ENCODE assay signal across 8 cellular contexts in the genomic region with DNA sequence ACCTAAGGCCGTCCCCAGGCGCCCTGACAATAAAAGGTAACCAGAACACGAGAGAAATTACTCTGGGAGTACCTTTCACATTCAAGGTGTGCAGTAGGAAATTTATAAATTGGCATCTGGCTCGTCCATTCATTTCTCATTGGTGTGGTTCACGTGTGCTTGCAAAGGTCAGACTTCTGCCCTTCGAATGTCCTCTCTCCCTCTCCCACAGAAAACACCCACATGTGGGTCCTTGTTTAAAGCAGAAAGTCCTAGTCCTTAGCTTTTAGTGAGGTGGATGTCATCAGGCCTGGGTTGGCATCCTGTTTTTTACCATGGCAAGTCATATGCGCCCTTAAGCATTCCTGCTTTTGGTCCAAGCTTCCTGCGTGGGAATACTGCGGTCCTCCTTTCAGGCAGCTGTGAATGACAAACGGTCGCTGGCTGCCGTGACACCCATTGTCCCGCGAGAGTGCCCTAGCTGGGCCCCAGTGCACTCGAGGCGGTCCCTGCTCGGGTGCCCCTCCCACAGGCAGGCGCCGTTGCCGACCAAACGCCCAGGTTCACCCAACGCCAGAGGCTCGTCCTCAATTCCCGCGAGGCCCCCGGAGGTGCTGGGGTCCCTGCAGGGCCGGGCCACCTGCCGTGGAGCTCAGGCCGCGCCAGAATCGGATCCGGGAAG. TPM values are rescaled to one million over a fixed set of nuclear protein-coding genes. Genes with fewer than 3 reads are reported as not detected.
A peak's percentile ranks its signal among the peaks of the same experiment; 100 is the strongest.
DNase-seq lines count a peak whose midpoint lies in the region; ATAC-seq and TF ChIP-seq lines count a peak whose summit lies in the region.

Gene NUDT19, plus strand, starts transcription at position 531 of the 661 bp plus-strand sequence. CDS start 140 bp downstream, outside the sequence.

- DNase-seq in A673 (ENCODE audit: low spot score) (peak; percentile 88), NCI-H2107 treated with DMSO at 0.1 percent for 48 hours (lab: John Stamatoyannopoulos, UW; ENCODE audit: unreplicated experiment) (peak; percentile 62), mammary epithelial cell (peak; percentile 80), inferior parietal cortex (ENCODE audit: extremely low spot score) (peak; percentile 80)
- peak; percentile 64 to 78 for DNase-seq in stimulated activated CD4-positive, alpha-beta T cell treated with anti-CD3 and anti-CD28 coated beads, Interleukin-12 subunit alpha, Interleukin-12 subunit beta, amount 100 ng/mL, for 24 hours (ENCODE audit: low read depth in 2 of 2)

- dilution Hi-C loops in mammary epithelial cell (cut with HindIII; ENCODE audit: low sequenced_read_pairs), result no loop called here

- H3K9me3 ChIP-seq in A673 (ENCODE audit: low read depth, low read length, poor library complexity, severe bottlenecking), result no peaks in the 10 kb centered on the region
- H3K9me3 ChIP-seq in mammary epithelial cell (replicated peaks; ENCODE audit: insufficient read depth, low read length), result no peaks in the 10 kb centered on the region

- ATAC-seq in GM18861 (IDR thresholded peaks at IDR 0.05; ENCODE audit: unreplicated experiment) (peak; percentile 71), HG03066 (IDR thresholded peaks at IDR 0.05; ENCODE audit: low read depth, unreplicated experiment) (peak; percentile 86)

- peaks cover 45% of the 10 kb centered on the region for H3K79me2 ChIP-seq in mammary epithelial cell (ENCODE audit: insufficient read depth, low read length)

- H3K4me3 ChIP-seq in A673 (ENCODE audit: low read depth, low read length, poor library complexity, severe bottlenecking), result peak within 1 kb of the TSS; percentile 62
- peak within 1 kb of the TSS; percentile 65 to 85 (median 70) for H3K4me3 ChIP-seq in mammary epithelial cell (replicated peaks in 1 of 3; ENCODE audit: insufficient read depth in 1 of 3, low read depth in 2 of 3, low read length in 3 of 3)

- H3K27me3 ChIP-seq in A673 (replicated peaks; ENCODE audit: insufficient read depth, low read depth, low read length, poor library complexity), result no peaks in the 10 kb centered on the region
- H3K27me3 ChIP-seq in mammary epithelial cell (ENCODE audit: insufficient read depth, low read length), result no peaks in the 10 kb centered on the region

- CTCF ChIA-PET in A673 (lab: Charles Lee), result no interaction called here
- CTCF ChIA-PET in mammary epithelial cell (lab: Charles Lee; ENCODE audit: low non-redundant PET), result no interaction called here

- H4K20me1 ChIP-seq in mammary epithelial cell (ENCODE audit: insufficient read depth, low read length), result no peaks in the 10 kb centered on the region

- no peaks in the 10 kb centered on the region for H3K36me3 ChIP-seq in A673 (ENCODE audit: insufficient read depth, low read length, poor library complexity, severe bottlenecking)
- no peaks in the 10 kb centered on the region for H3K36me3 ChIP-seq in mammary epithelial cell (ENCODE audit: insufficient read depth, low read length)

- TF ChIP-seq CTCF in A673 (conservative IDR thresholded peaks at IDR 0.05; ENCODE audit: low read depth, low read length), result no peak
- TF ChIP-seq CTCF in VCaP (conservative IDR thresholded peaks at IDR 0.05), result no peak
- no peak for TF ChIP-seq CTCF in mammary epithelial cell (conservative IDR thresholded peaks at IDR 0.05 in 1 of 2, IDR thresholded peaks at IDR 0.05 in 1 of 2; ENCODE audit: extremely low read depth in 1 of 2, insufficient read depth in 1 of 2, low read depth in 1 of 2, low read length in 2 of 2)

- POLR2A ChIA-PET in A673 (lab: Charles Lee; ENCODE audit: low non-redundant PET), result no interaction called here

- H3K9ac ChIP-seq in mammary epithelial cell (ENCODE audit: insufficient read depth, low read length), result peak within 1 kb of the TSS; percentile 74

- intact Hi-C loops in A673 (cut with micrococcal nuclease; ENCODE audit: unreplicated experiment), result loop anchor here (5.0 kb wide), 1 partner anchor 281 kb away; the partner anchor contains the start of genes CEP89 and FAAP24
- intact Hi-C loops in mammary epithelial cell (cut with micrococcal nuclease), result loop anchor here (2.0 to 5.0 kb wide), 3 partner anchors 17 to 281 kb away; partner anchors contain the start of genes ANKRD27, FAAP24 and RGS9BP

- no TSS peak for BruUV-seq in A673 (replicated peaks; lab: Mats Ljungman, UMichigan)
- BruUV-seq in mammary epithelial cell (replicated peaks; lab: Mats Ljungman, UMichigan), result no TSS peak

- 6% methylated on average over 18 of the region's 32 CpGs for WGBS in mammary epithelial cell (ENCODE audit: low coverage, missing lambda C conversion rate)

- peak within 1 kb of the TSS; percentile 75 for H2AFZ ChIP-seq in mammary epithelial cell (ENCODE audit: low read depth, low read length)

- in situ Hi-C loops in mammary epithelial cell (cut with MboI; ENCODE audit: low sequenced_read_pairs in 2 of 2), result no loop called here

- H3K27ac ChIP-seq in A673 (ENCODE audit: low read depth, low read length, poor library complexity, severe bottlenecking), result peak within 1 kb of the TSS; percentile 81
- peak within 1 kb of the TSS; percentile 97 for H3K27ac ChIP-seq in VCaP
- H3K27ac ChIP-seq in mammary epithelial cell (ENCODE audit: insufficient read depth, low read depth, low read length), result peak within 1 kb of the TSS; percentile 45

- H3K4me2 ChIP-seq in mammary epithelial cell (ENCODE audit: insufficient read depth, low read depth, low read length), result peak within 1 kb of the TSS; percentile 97

- H3K4me1 ChIP-seq in A673 (ENCODE audit: insufficient read depth, low read length, poor library complexity, severe bottlenecking) (no peaks in the 10 kb centered on the region), mammary epithelial cell (ENCODE audit: insufficient read depth, low read length) (peaks cover 15% of the 10 kb centered on the region)

RNA-seq across cellular contexts. Expression of gene NUDT19, which starts in this region (rescaled TPM):
- total RNA-seq in A673 (2021) (17.8 and 18.7 TPM in 2 replicates), mammary epithelial cell (10 to 100 TPM; 16.8 to 21.2 TPM)
- 9.5 TPM for polyA plus RNA-seq in mammary epithelial cell
- polyA minus RNA-seq in mammary epithelial cell, result 18.1 TPM

Comparison
In these comparisons a context has a peak if more than half of its experiments do, and no peak if none do; other contexts are left out.
1. Peak in every context shown above with its lines: DNase-seq, ATAC-seq, H3K4me3 ChIP-seq and H3K27ac ChIP-seq.
2. H3K27ac ChIP-seq: peak in every context shown above with its lines; median percentile 97 in VCaP; 81 in A673; 45 in mammary epithelial cell.